ENCODE assay signal across 8 cellular contexts in the genomic region with DNA sequence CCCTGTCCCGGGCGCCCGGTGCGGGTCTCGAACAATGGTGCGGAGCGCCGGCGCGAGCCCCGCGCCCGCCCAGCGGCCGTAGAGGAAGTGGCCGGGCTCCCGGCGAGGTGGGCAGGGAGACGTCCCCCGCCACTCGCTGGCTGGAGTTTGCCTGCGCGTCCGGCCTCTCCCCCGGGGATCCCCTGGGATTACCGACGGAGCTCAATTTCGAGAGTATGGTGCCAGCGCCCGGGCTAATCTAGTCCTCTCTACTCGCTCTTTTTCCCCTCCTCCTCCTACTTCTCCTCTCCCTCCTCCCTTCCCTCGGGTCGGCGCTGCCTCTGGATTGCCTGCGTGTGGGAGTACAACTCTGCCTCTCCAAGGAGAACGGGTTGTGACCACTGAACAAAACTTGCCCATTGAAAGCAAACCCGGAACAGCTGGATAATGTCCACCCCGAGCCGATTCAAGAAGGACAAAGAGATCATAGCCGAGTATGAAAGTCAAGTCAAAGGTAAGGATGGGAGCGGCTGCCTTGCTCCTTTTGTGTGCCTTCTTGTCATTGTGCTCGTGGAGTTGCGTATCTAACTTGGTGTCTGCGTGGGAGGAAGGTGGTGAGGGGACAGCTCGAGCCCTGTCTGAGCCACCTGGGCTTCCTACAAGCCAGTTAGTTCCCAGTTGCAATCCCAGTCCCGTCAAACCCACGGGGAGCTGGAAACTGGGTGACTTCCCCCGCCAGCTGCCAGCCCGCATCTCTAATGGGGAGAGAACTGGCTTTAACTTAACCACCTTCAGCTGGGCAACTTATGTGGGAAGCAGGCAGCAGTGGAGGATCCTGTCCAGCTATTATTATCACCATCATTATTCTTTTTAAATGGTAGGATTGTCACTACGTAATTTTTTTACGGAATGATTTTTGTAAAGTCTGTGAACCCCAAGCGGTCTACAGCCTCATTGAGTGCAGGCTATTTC. TPM values are rescaled to one million over a fixed set of nuclear protein-coding genes. Genes with fewer than 3 reads are reported as not detected.
DNase-seq lines count a peak whose midpoint lies in the region; FAIRE-seq and TF ChIP-seq lines count a peak whose summit lies in the region.

A gene (plus strand): TSS at position 310 of the 951 bp plus-strand sequence. CDS start 117 bp downstream, at position 427.

- peak within 1 kb of the TSS; percentile 85 for H3K27ac ChIP-seq in muscle layer of colon (ENCODE audit: low read depth, low read length)

- H3K4me3 ChIP-seq in WI38 (ENCODE audit: low read depth, low read length) = peak within 1 kb of the TSS; percentile 82
- H3K4me3 ChIP-seq in fibroblast of pulmonary artery (replicated peaks; ENCODE audit: low read depth, low read length) = peak within 1 kb of the TSS; percentile 99
- H3K4me3 ChIP-seq in muscle layer of colon (ENCODE audit: low read depth in 1 of 2, low read length in 2 of 2) = peak within 1 kb of the TSS; percentile 63 to 97

- TF ChIP-seq CTCF in WI38 (IDR thresholded peaks at IDR 0.05; ENCODE audit: low read depth, low read length) (no peak), fibroblast of pulmonary artery (IDR thresholded peaks at IDR 0.05; ENCODE audit: low read length, missing control alignments) (peak; percentile 37)

- no peaks in the 10 kb centered on the region for H3K9me3 ChIP-seq in muscle layer of colon (ENCODE audit: low read length)

- no peak for FAIRE-seq in H54 (lab: Jason Lieb, UNC)

- peak within 1 kb of the TSS; percentile 90 for H3K9ac ChIP-seq in muscle layer of colon (ENCODE audit: low read length)

- DNase-seq in NCI-H524 (lab: John Stamatoyannopoulos, UW) (peak; percentile 52 to 72), NCI-H524 treated with DMSO at 0.1 percent for 48 hours (lab: John Stamatoyannopoulos, UW) (no peak), H54 (ENCODE audit: insufficient read length, low spot score) (peak; percentile 25), NCI-H1105 treated with DMSO at 0.1 percent for 48 hours (lab: John Stamatoyannopoulos, UW) (peak; percentile 66), fibroblast of pulmonary artery (ENCODE audit: low read depth) (peak; percentile 91), ureter (ENCODE audit: low spot score) (peak; percentile 74)

- H3K27me3 ChIP-seq in muscle layer of colon (ENCODE audit: control insufficient read depth in 1 of 2, insufficient read depth in 2 of 2, low read length in 2 of 2) = no peaks in the 10 kb centered on the region

- 0 out of 2 replicates have a peak, but pooled peaks have one; percentile 19 for TF ChIP-seq POLR2A in H54 (IDR thresholded peaks at IDR 0.05; ENCODE audit: low read depth, low read length)

- H3K4me1 ChIP-seq in muscle layer of colon (ENCODE audit: insufficient read depth, low read length) = peaks cover 18% of the 10 kb centered on the region

- H3K36me3 ChIP-seq in muscle layer of colon (ENCODE audit: insufficient read depth, low read length) = no peaks in the 10 kb centered on the region

RNA-seq across cellular contexts. Expression of the gene that starts here (rescaled TPM):
- total RNA-seq in ureter = 15.8 TPM
